ENCODE assay signal across 1 cellular context in the genomic region with DNA sequence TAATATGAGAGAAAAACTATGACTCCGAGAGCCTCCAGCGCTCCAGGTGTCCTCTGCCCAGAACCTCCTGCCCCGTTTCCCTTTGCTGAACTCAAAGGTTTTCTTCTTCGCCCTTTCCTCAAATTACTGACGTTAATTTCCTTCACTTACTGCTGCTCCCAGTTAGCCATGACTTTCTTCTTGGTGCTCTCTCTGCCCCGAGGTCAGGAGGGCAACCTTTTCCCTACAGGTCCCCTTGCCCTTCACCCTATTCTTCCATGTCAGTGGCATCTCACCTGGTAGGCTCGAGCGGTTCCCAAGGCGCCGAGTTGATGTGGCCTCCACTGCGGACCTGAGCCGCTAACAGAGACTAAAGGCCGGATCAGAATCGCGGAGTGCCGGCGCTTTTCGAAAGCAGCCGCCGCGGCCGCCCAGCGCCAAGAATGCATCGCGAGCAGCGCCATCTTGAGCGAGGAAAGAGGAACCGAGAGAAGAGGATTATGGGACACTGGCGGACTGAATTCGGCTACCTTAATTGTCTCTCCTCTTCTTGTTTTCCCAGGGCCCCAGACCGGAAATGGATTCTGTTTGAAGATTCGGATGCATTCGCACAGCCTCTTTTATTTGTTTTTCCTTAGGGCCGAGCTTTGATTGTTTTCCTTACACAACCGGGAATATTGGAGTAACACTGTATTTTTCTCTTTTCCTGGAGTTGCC.
TF ChIP-seq lines count a peak whose summit lies in the region.

A gene (minus strand): TSS at position 454 of the 696 bp plus-strand sequence. CDS start 11 bp downstream, at position 443.

TF ChIP-seq in GM12878, 131 proteins besides CTCF, POLR2A, EP300 and RAD21 (continued from another document and continues in another):
- 0 out of 3 replicates have a peak, but pooled peaks of 1 of the 2 experiments have one; percentile 17 for TF ChIP-seq EGR1 (IDR thresholded peaks at IDR 0.05; ENCODE audit: borderline replicate concordance in 1 of 2, low read depth in 2 of 2, low read length in 2 of 2)
- no peak for TF ChIP-seq RUNX3 (IDR thresholded peaks at IDR 0.05; ENCODE audit: low read length)
- peak; percentile 92 for TF ChIP-seq NR2F1 (conservative IDR thresholded peaks at IDR 0.05)
- TF ChIP-seq, protein P1, sequence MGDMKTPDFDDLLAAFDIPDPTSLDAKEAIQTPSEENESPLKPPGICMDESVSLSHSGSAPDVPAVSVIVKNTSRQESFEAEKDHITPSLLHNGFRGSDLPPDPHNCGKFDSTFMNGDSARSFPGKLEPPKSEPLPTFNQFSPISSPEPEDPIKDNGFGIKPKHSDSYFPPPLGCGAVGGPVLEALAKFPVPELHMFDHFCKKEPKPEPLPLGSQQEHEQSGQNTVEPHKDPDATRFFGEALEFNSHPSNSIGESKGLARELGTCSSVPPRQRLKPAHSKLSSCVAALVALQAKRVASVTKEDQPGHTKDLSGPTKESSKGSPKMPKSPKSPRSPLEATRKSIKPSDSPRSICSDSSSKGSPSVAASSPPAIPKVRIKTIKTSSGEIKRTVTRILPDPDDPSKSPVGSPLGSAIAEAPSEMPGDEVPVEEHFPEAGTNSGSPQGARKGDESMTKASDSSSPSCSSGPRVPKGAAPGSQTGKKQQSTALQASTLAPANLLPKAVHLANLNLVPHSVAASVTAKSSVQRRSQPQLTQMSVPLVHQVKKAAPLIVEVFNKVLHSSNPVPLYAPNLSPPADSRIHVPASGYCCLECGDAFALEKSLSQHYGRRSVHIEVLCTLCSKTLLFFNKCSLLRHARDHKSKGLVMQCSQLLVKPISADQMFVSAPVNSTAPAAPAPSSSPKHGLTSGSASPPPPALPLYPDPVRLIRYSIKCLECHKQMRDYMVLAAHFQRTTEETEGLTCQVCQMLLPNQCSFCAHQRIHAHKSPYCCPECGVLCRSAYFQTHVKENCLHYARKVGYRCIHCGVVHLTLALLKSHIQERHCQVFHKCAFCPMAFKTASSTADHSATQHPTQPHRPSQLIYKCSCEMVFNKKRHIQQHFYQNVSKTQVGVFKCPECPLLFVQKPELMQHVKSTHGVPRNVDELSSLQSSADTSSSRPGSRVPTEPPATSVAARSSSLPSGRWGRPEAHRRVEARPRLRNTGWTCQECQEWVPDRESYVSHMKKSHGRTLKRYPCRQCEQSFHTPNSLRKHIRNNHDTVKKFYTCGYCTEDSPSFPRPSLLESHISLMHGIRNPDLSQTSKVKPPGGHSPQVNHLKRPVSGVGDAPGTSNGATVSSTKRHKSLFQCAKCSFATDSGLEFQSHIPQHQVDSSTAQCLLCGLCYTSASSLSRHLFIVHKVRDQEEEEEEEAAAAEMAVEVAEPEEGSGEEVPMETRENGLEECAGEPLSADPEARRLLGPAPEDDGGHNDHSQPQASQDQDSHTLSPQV (IDR thresholded peaks at IDR 0.05), result no peak
- TF ChIP-seq MYC (IDR thresholded peaks at IDR 0.05; ENCODE audit: insufficient read depth, insufficient read length, insufficient replicate concordance, low read length, severe bottlenecking), result no peak
- TF ChIP-seq YY1 (IDR thresholded peaks at IDR 0.05; ENCODE audit: low read depth, low read length), result peak; percentile 95
- 0 out of 2 replicates have a peak, but pooled peaks have one; percentile 50 for TF ChIP-seq EED (IDR thresholded peaks at IDR 0.05; ENCODE audit: low read depth)
- TF ChIP-seq, protein P2, sequence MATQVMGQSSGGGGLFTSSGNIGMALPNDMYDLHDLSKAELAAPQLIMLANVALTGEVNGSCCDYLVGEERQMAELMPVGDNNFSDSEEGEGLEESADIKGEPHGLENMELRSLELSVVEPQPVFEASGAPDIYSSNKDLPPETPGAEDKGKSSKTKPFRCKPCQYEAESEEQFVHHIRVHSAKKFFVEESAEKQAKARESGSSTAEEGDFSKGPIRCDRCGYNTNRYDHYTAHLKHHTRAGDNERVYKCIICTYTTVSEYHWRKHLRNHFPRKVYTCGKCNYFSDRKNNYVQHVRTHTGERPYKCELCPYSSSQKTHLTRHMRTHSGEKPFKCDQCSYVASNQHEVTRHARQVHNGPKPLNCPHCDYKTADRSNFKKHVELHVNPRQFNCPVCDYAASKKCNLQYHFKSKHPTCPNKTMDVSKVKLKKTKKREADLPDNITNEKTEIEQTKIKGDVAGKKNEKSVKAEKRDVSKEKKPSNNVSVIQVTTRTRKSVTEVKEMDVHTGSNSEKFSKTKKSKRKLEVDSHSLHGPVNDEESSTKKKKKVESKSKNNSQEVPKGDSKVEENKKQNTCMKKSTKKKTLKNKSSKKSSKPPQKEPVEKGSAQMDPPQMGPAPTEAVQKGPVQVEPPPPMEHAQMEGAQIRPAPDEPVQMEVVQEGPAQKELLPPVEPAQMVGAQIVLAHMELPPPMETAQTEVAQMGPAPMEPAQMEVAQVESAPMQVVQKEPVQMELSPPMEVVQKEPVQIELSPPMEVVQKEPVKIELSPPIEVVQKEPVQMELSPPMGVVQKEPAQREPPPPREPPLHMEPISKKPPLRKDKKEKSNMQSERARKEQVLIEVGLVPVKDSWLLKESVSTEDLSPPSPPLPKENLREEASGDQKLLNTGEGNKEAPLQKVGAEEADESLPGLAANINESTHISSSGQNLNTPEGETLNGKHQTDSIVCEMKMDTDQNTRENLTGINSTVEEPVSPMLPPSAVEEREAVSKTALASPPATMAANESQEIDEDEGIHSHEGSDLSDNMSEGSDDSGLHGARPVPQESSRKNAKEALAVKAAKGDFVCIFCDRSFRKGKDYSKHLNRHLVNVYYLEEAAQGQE (IDR thresholded peaks at IDR 0.05; ENCODE audit: low read depth, low read length), result no peak
- 0 out of 2 replicates have a peak, but pooled peaks have one; percentile 21 for TF ChIP-seq CBX5 (IDR thresholded peaks at IDR 0.05; ENCODE audit: low read depth)
- TF ChIP-seq TCF7 (IDR thresholded peaks at IDR 0.05; ENCODE audit: borderline replicate concordance), result 0 out of 2 replicates have a peak, but pooled peaks have one; percentile 32
- peak in 1 of 2 experiments; percentile 55; a peak in 2 of 4 replicates for TF ChIP-seq IKZF2 (IDR thresholded peaks at IDR 0.05)
- TF ChIP-seq CREB1 (IDR thresholded peaks at IDR 0.05; ENCODE audit: low read depth), result no peak
- TF ChIP-seq, protein P3, sequence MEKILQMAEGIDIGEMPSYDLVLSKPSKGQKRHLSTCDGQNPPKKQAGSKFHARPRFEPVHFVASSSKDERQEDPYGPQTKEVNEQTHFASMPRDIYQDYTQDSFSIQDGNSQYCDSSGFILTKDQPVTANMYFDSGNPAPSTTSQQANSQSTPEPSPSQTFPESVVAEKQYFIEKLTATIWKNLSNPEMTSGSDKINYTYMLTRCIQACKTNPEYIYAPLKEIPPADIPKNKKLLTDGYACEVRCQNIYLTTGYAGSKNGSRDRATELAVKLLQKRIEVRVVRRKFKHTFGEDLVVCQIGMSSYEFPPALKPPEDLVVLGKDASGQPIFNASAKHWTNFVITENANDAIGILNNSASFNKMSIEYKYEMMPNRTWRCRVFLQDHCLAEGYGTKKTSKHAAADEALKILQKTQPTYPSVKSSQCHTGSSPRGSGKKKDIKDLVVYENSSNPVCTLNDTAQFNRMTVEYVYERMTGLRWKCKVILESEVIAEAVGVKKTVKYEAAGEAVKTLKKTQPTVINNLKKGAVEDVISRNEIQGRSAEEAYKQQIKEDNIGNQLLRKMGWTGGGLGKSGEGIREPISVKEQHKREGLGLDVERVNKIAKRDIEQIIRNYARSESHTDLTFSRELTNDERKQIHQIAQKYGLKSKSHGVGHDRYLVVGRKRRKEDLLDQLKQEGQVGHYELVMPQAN (conservative IDR thresholded peaks at IDR 0.05), result peak; percentile 68; the same call in 1 of the 2 replicates
- TF ChIP-seq RFX5 (IDR thresholded peaks at IDR 0.05; ENCODE audit: low read depth, low read length), result no peak
- 0 out of 2 replicates have a peak, but pooled peaks have one; percentile 34 for TF ChIP-seq IRF4 (IDR thresholded peaks at IDR 0.05; ENCODE audit: low read depth, low read length)
- TF ChIP-seq, protein P4, sequence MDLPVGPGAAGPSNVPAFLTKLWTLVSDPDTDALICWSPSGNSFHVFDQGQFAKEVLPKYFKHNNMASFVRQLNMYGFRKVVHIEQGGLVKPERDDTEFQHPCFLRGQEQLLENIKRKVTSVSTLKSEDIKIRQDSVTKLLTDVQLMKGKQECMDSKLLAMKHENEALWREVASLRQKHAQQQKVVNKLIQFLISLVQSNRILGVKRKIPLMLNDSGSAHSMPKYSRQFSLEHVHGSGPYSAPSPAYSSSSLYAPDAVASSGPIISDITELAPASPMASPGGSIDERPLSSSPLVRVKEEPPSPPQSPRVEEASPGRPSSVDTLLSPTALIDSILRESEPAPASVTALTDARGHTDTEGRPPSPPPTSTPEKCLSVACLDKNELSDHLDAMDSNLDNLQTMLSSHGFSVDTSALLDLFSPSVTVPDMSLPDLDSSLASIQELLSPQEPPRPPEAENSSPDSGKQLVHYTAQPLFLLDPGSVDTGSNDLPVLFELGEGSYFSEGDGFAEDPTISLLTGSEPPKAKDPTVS (IDR thresholded peaks at IDR 0.05; ENCODE audit: low read depth, low read length), result no peak
- 0 out of 2 replicates have a peak, but pooled peaks have one; percentile 25 for TF ChIP-seq RAD51 (IDR thresholded peaks at IDR 0.05)
- peak; percentile 32; the same call in 1 of the 2 replicates for TF ChIP-seq NR2C1 (IDR thresholded peaks at IDR 0.05)
- no peak for TF ChIP-seq CEBPB (IDR thresholded peaks at IDR 0.05; ENCODE audit: borderline replicate concordance in 1 of 2, low read depth in 2 of 2, low read length in 2 of 2)
- TF ChIP-seq TARDBP (IDR thresholded peaks at IDR 0.05; ENCODE audit: borderline replicate concordance), result no peak
- TF ChIP-seq SPI1 (IDR thresholded peaks at IDR 0.05; ENCODE audit: borderline replicate concordance, insufficient read depth, low read depth, low read length), result peak; percentile 92
- TF ChIP-seq FOS (IDR thresholded peaks at IDR 0.05; ENCODE audit: borderline replicate concordance, extremely low read depth, insufficient read length), result no peak
- no peak for TF ChIP-seq CHD4 (IDR thresholded peaks at IDR 0.05)
- TF ChIP-seq IKZF1 (conservative IDR thresholded peaks at IDR 0.05), result peak; percentile 62
- TF ChIP-seq, protein P5, sequence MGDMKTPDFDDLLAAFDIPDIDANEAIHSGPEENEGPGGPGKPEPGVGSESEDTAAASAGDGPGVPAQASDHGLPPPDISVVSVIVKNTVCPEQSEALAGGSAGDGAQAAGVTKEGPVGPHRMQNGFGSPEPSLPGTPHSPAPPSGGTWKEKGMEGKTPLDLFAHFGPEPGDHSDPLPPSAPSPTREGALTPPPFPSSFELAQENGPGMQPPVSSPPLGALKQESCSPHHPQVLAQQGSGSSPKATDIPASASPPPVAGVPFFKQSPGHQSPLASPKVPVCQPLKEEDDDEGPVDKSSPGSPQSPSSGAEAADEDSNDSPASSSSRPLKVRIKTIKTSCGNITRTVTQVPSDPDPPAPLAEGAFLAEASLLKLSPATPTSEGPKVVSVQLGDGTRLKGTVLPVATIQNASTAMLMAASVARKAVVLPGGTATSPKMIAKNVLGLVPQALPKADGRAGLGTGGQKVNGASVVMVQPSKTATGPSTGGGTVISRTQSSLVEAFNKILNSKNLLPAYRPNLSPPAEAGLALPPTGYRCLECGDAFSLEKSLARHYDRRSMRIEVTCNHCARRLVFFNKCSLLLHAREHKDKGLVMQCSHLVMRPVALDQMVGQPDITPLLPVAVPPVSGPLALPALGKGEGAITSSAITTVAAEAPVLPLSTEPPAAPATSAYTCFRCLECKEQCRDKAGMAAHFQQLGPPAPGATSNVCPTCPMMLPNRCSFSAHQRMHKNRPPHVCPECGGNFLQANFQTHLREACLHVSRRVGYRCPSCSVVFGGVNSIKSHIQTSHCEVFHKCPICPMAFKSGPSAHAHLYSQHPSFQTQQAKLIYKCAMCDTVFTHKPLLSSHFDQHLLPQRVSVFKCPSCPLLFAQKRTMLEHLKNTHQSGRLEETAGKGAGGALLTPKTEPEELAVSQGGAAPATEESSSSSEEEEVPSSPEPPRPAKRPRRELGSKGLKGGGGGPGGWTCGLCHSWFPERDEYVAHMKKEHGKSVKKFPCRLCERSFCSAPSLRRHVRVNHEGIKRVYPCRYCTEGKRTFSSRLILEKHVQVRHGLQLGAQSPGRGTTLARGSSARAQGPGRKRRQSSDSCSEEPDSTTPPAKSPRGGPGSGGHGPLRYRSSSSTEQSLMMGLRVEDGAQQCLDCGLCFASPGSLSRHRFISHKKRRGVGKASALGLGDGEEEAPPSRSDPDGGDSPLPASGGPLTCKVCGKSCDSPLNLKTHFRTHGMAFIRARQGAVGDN (IDR thresholded peaks at IDR 0.05), result 0 out of 2 replicates have a peak, but pooled peaks have one; percentile 39
- TF ChIP-seq TAF1 (IDR thresholded peaks at IDR 0.05; ENCODE audit: borderline replicate concordance, low read depth, low read length), result peak; percentile 96
- TF ChIP-seq, protein P6, sequence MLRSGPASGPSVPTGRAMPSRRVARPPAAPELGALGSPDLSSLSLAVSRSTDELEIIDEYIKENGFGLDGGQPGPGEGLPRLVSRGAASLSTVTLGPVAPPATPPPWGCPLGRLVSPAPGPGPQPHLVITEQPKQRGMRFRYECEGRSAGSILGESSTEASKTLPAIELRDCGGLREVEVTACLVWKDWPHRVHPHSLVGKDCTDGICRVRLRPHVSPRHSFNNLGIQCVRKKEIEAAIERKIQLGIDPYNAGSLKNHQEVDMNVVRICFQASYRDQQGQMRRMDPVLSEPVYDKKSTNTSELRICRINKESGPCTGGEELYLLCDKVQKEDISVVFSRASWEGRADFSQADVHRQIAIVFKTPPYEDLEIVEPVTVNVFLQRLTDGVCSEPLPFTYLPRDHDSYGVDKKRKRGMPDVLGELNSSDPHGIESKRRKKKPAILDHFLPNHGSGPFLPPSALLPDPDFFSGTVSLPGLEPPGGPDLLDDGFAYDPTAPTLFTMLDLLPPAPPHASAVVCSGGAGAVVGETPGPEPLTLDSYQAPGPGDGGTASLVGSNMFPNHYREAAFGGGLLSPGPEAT (IDR thresholded peaks at IDR 0.05; ENCODE audit: low read depth), result peak; percentile 75
- TF ChIP-seq, protein P7, sequence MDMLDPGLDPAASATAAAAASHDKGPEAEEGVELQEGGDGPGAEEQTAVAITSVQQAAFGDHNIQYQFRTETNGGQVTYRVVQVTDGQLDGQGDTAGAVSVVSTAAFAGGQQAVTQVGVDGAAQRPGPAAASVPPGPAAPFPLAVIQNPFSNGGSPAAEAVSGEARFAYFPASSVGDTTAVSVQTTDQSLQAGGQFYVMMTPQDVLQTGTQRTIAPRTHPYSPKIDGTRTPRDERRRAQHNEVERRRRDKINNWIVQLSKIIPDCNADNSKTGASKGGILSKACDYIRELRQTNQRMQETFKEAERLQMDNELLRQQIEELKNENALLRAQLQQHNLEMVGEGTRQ (IDR thresholded peaks at IDR 0.05; ENCODE audit: borderline replicate concordance, low read depth, low read length), result no peak; the same call in 1 of the 2 replicates
- TF ChIP-seq CBFB (IDR thresholded peaks at IDR 0.05; ENCODE audit: low read depth), result 0 out of 2 replicates have a peak, but pooled peaks have one; percentile 30
- TF ChIP-seq ASH2L (IDR thresholded peaks at IDR 0.05; ENCODE audit: borderline replicate concordance, low read depth), result 0 out of 2 replicates have a peak, but pooled peaks have one; percentile 31
- TF ChIP-seq GABPA (IDR thresholded peaks at IDR 0.05; ENCODE audit: low read depth), result 0 out of 2 replicates have a peak, but pooled peaks have one; percentile 54
- TF ChIP-seq SMAD1 (IDR thresholded peaks at IDR 0.05; ENCODE audit: low read depth, partially characterized antibody), result no peak
- peak; percentile 61; the same call in 1 of the 2 replicates for TF ChIP-seq RBBP5 (conservative IDR thresholded peaks at IDR 0.05)
- no peak for TF ChIP-seq ZNF274 (IDR thresholded peaks at IDR 0.05; ENCODE audit: insufficient read depth, insufficient read length)
- TF ChIP-seq CREM (IDR thresholded peaks at IDR 0.05; ENCODE audit: low read depth), result no peak
- no peak for TF ChIP-seq MXI1 (IDR thresholded peaks at IDR 0.05; ENCODE audit: low read depth, low read length)
- TF ChIP-seq HDAC2 (IDR thresholded peaks at IDR 0.05), result no peak
